23 cellular contexts compared by ENCODE assay signal in the genomic region with DNA sequence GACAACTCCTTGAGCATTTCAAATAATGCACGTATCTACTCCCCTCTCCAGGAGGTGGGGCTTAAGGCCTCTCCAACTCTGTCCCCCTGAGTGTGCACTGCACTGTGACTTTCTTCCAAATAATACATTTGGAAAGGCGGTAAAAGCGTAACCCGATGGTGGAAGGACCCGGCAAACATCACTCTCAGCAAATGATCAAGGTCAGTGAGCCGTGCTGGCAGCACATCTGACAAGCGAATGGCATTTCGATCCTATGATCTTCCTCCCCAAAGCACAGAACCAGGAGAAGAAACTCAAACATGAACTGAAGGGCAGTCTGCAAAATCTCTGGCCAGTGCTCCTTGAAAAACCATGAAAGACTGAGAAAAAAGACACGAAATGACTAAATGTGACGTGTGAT.
A peak's percentile ranks its signal among the peaks of the same experiment; 100 is the strongest.
DNase-seq lines count a peak whose midpoint lies in the region; ATAC-seq, FAIRE-seq and TF ChIP-seq lines count a peak whose summit lies in the region.
"Had no signal": no experiment of that assay in that cellular context is flagged by ENCODE, and none has a peak within 500 bp of the region (broad histone marks: within the 10 kb centered on the region; RNA-seq: fewer than 3 reads in every experiment).

No MANE protein-coding gene starts in this region.

- H3K36me3 ChIP-seq in GM23338 (ENCODE audit: insufficient read depth) (no peaks in the 10 kb centered on the region), RWPE2 (ENCODE audit: low read depth) (no peaks in the 10 kb centered on the region), astrocyte (ENCODE audit: insufficient read depth, low read length) (no peaks in the 10 kb centered on the region), sigmoid colon (peaks cover 35 to 99% (median 45%) of the 10 kb centered on the region in 4 donors), left ventricle myocardium inferior (peaks cover 91% of the 10 kb centered on the region)

- no peaks in the 10 kb centered on the region for H3F3A ChIP-seq in GM23338 (replicated peaks; ENCODE audit: low read depth)

- no peaks in the 10 kb centered on the region for H3K4me1 Mint-ChIP-seq in GM23338
- H3K4me1 Mint-ChIP-seq in astrocyte (ENCODE audit: low read depth, unreplicated experiment) = no peaks in the 10 kb centered on the region
- H3K4me1 Mint-ChIP-seq: B cell had no signal

- no peak for DNase-seq in GM23338 (ENCODE audit: low spot score)
- DNase-seq in RWPE2 (ENCODE audit: low spot score) = peak; percentile 3
- no peak for DNase-seq in astrocyte (ENCODE audit: low read depth)
- peak; percentile 20 for DNase-seq in sigmoid colon
- no peak for DNase-seq in foreskin fibroblast
- no peak for DNase-seq in left ventricle myocardium inferior
- no peak for DNase-seq in HTR-8/SVneo (ENCODE audit: insufficient read length, low spot score)
- DNase-seq: AML-193; Caco-2; Calu3; CD8-positive, alpha-beta T cell; DMS79 treated with DMSO at 0.1 percent for 48 hours had no signal

- H3K9ac ChIP-seq in astrocyte (ENCODE audit: low read length) = no peak overlapping the region
- H3K9ac ChIP-seq: BLaER1 treated with 17β-estradiol and CSF1 and Interleukin-3, amounts not matched to agents 10 nM and 100 nM had no signal

- no peak overlapping the region for H3K4me3 ChIP-seq in GM23338
- no peak overlapping the region for H3K4me3 ChIP-seq in RWPE2 (ENCODE audit: severe bottlenecking)
- no peak overlapping the region for H3K4me3 ChIP-seq in astrocyte (ENCODE audit: insufficient read depth, low read depth, low read length)
- H3K4me3 ChIP-seq in sigmoid colon = no peak overlapping the region
- no peak overlapping the region for H3K4me3 ChIP-seq in foreskin fibroblast (ENCODE audit: low read depth in 1 of 2, low read length in 2 of 2)
- no peak overlapping the region for H3K4me3 ChIP-seq in left ventricle myocardium inferior
- H3K4me3 ChIP-seq: A549; BLaER1 treated with 17β-estradiol and CSF1 and Interleukin-3, amounts not matched to agents 10 nM and 100 nM; GM12878 had no signal

- H2AFZ ChIP-seq in GM23338 = no peak overlapping the region
- H2AFZ ChIP-seq in astrocyte (ENCODE audit: low read depth, low read length) = no peak overlapping the region

- no peaks in the 10 kb centered on the region for H3K9me2 ChIP-seq in GM23338 (ENCODE audit: insufficient read depth)

- H3K4me3 Mint-ChIP-seq in GM23338 (no peak overlapping the region), astrocyte (ENCODE audit: unreplicated experiment) (no peak overlapping the region)
- H3K4me3 Mint-ChIP-seq: B cell; CD4-positive, alpha-beta T cell; CD8-positive, alpha-beta T cell had no signal

- FAIRE-seq in astrocyte (lab: Jason Lieb, UNC) = no peak
- no peak for FAIRE-seq in HTR-8/SVneo (lab: Jason Lieb, UNC)
- FAIRE-seq: A549, D721Med, GM12878, GM12892, GM18507 had no signal

- H3K79me2 ChIP-seq in GM23338 (replicated peaks; ENCODE audit: insufficient read depth) = no peaks in the 10 kb centered on the region
- no peaks in the 10 kb centered on the region for H3K79me2 ChIP-seq in astrocyte (ENCODE audit: insufficient read depth, low read length)

- H4K20me1 ChIP-seq in GM23338 (replicated peaks; ENCODE audit: insufficient read depth) (no peaks in the 10 kb centered on the region; the same call in 1 of the 2 replicates), astrocyte (ENCODE audit: insufficient read depth, low read length) (no peaks in the 10 kb centered on the region)

- intact Hi-C loops in sigmoid colon (cut with DNase I) = no loop called here
- intact Hi-C loops in left ventricle myocardium inferior (cut with micrococcal nuclease) = no loop called here

- H3K27me3 ChIP-seq in GM23338 (ENCODE audit: insufficient read depth) (no peaks in the 10 kb centered on the region), RWPE2 (ENCODE audit: insufficient read depth, poor library complexity, severe bottlenecking) (no peaks in the 10 kb centered on the region), astrocyte (ENCODE audit: insufficient read depth, low read length) (no peaks in the 10 kb centered on the region), sigmoid colon (no peaks in the 10 kb centered on the region), left ventricle myocardium inferior (ENCODE audit: low read depth) (no peaks in the 10 kb centered on the region)
- H3K27me3 ChIP-seq: BLaER1 treated with 17β-estradiol and CSF1 and Interleukin-3, amounts not matched to agents 10 nM and 100 nM had no signal

- no peak for TF ChIP-seq CTCF in GM23338 (conservative IDR thresholded peaks at IDR 0.05; ENCODE audit: low read depth in 2 of 2)
- no peak for TF ChIP-seq CTCF in RWPE2 (IDR thresholded peaks at IDR 0.05; ENCODE audit: poor library complexity, severe bottlenecking)
- TF ChIP-seq CTCF in astrocyte (IDR thresholded peaks at IDR 0.05; ENCODE audit: insufficient read depth, low read depth, low read length) = no peak
- no peak for TF ChIP-seq CTCF in sigmoid colon (IDR thresholded peaks at IDR 0.05)
- no peak for TF ChIP-seq CTCF in foreskin fibroblast (IDR thresholded peaks at IDR 0.05; ENCODE audit: low read depth, low read length)
- TF ChIP-seq CTCF in left ventricle myocardium inferior (IDR thresholded peaks at IDR 0.05; ENCODE audit: borderline replicate concordance) = no peak

- TF ChIP-seq EP300 in sigmoid colon (IDR thresholded peaks at IDR 0.05) = no peak

- H3K36me3 Mint-ChIP-seq in GM23338 (ENCODE audit: low read depth) = peaks cover 16% of the 10 kb centered on the region
- H3K36me3 Mint-ChIP-seq in astrocyte (ENCODE audit: low read depth, unreplicated experiment) = peaks cover 6% of the 10 kb centered on the region

- ATAC-seq in GM23338 = no peak
- no peak for ATAC-seq in RWPE2 (ENCODE audit: low read depth)
- ATAC-seq in HG02884 (IDR thresholded peaks at IDR 0.05; ENCODE audit: unreplicated experiment) = no peak
- ATAC-seq: A549; CD8-positive, alpha-beta T cell; GM12878 had no signal

- H3K27ac ChIP-seq in GM23338 (ENCODE audit: low read depth) (no peak overlapping the region), RWPE2 (ENCODE audit: poor library complexity, severe bottlenecking) (no peak overlapping the region), astrocyte (ENCODE audit: low read depth, low read length) (peak overlapping the region; percentile 2), sigmoid colon (no peak overlapping the region), left ventricle myocardium inferior (replicated peaks) (no peak overlapping the region)
- H3K27ac ChIP-seq: 22Rv1; A549; BLaER1 treated with 17β-estradiol and CSF1 and Interleukin-3, amounts not matched to agents 10 nM and 100 nM; C4-2B had no signal

- H3K9me3 ChIP-seq in RWPE2 (ENCODE audit: severe bottlenecking) = no peaks in the 10 kb centered on the region
- peaks cover 6% of the 10 kb centered on the region for H3K9me3 ChIP-seq in astrocyte (ENCODE audit: insufficient read depth, low read depth, low read length)
- peaks cover 0 to 5% (median 0%) of the 10 kb centered on the region in 4 donors for H3K9me3 ChIP-seq in sigmoid colon
- H3K9me3 ChIP-seq in left ventricle myocardium inferior (replicated peaks) = peaks cover 18% of the 10 kb centered on the region
- H3K9me3 ChIP-seq: A549, Caco-2 had no signal

- 97 to 98% methylated on average over 10 of the region's 10 CpGs for WGBS in sigmoid colon, 2 donors

- H3K27ac Mint-ChIP-seq in GM23338 (no peak overlapping the region), astrocyte (ENCODE audit: unreplicated experiment) (no peak overlapping the region)
- H3K27ac Mint-ChIP-seq: B cell; CD4-positive, alpha-beta T cell; CD8-positive, alpha-beta T cell had no signal

- H3K27me3 Mint-ChIP-seq in GM23338 (ENCODE audit: insufficient read depth, low read depth, poor library complexity) (peaks cover 12% of the 10 kb centered on the region), astrocyte (ENCODE audit: low read depth, unreplicated experiment) (peaks cover 3% of the 10 kb centered on the region)
- H3K27me3 Mint-ChIP-seq: B cell; CD4-positive, alpha-beta T cell had no signal

- H3K4me2 ChIP-seq in GM23338 (no peak overlapping the region), astrocyte (ENCODE audit: low read length) (peak overlapping the region; percentile 32)
- H3K4me2 ChIP-seq: A549 had no signal

- H3K4me1 ChIP-seq in GM23338 (ENCODE audit: insufficient read depth) (no peaks in the 10 kb centered on the region), RWPE2 (ENCODE audit: insufficient read depth, poor library complexity, severe bottlenecking) (no peaks in the 10 kb centered on the region), astrocyte (ENCODE audit: insufficient read depth, low read length) (peaks cover 15% of the 10 kb centered on the region), sigmoid colon (no peaks in the 10 kb centered on the region), left ventricle myocardium inferior (no peaks in the 10 kb centered on the region)
- H3K4me1 ChIP-seq: A549, Caco-2 had no signal

- H3K9me3 Mint-ChIP-seq in GM23338 = no peaks in the 10 kb centered on the region
- H3K9me3 Mint-ChIP-seq in astrocyte (ENCODE audit: unreplicated experiment) = no peaks in the 10 kb centered on the region
- H3K9me3 Mint-ChIP-seq: CD4-positive, alpha-beta T cell; CD8-positive, alpha-beta T cell had no signal

- no peak for TF ChIP-seq POLR2A in sigmoid colon (IDR thresholded peaks at IDR 0.05)

TF ChIP-seq in GM23338, 12 proteins besides CTCF, POLR2A, EP300 and RAD21:
- peak; percentile 46 for TF ChIP-seq EZH2phosphoT487 (IDR thresholded peaks at IDR 0.05; ENCODE audit: unreplicated experiment)
- TF ChIP-seq ZNF331 (CRISPR knock-in tag; IDR thresholded peaks at IDR 0.05; ENCODE audit: low read depth) = no peak

Comparison
In these comparisons a context has a peak if more than half of its experiments do, and no peak if none do; other contexts are left out.
1. DNase-seq: peak in RWPE2 (single experiment) and sigmoid colon (single experiment); none in GM23338 (single experiment), astrocyte (single experiment), foreskin fibroblast (0 of 2), left ventricle myocardium inferior (single experiment) and HTR-8/SVneo (single experiment).